8 cellular contexts compared by ENCODE assay signal in genomic region chr10:73781879-73782748, GRCh38. TPM values are rescaled to one million over a fixed set of nuclear protein-coding genes. Genes with fewer than 3 reads are reported as not detected.
DNase-seq lines count a peak whose midpoint lies in the region; TF ChIP-seq lines count a peak whose summit lies in the region.

Gene CHCHD1, plus strand, starts transcription at chr10:73782048. Its CDS starts 28 bp downstream, at chr10:73782076.

- H3K9me3 ChIP-seq in HEK293 (ENCODE audit: control insufficient read depth, insufficient read depth, low read depth, low read length) (no peaks in the 10 kb centered on the region), adipocyte (ENCODE audit: control insufficient read depth, low read length) (no peaks in the 10 kb centered on the region), transverse colon (no peaks in the 10 kb centered on the region)

- POLR2A ChIA-PET in HEK293 (lab: Yijun Ruan, JAX) = interaction anchor here (0.6 to 5.1 kb wide), 13 partner anchors 7 to 530 kb away, joined by 3 to 60 read pairs (median 4); partner anchors contain the start of genes MRPS16, PPP3CB and SEC24C

- peaks cover 27 to 33% of the 10 kb centered on the region in 2 experiments for H3K36me3 ChIP-seq in HEK293 (ENCODE audit: control insufficient read depth in 2 of 2, insufficient read depth in 1 of 2, low read length in 2 of 2)
- peaks cover 9% of the 10 kb centered on the region for H3K36me3 ChIP-seq in adipocyte (ENCODE audit: control insufficient read depth, insufficient read depth, low read length, severe bottlenecking)
- H3K36me3 ChIP-seq in transverse colon = peaks cover 0 to 6% (median 0%) of the 10 kb centered on the region in 4 donors

- H3K4me1 ChIP-seq in HEK293 (ENCODE audit: control insufficient read depth, insufficient read depth, low read length) (peaks cover 12% of the 10 kb centered on the region; the same call in 1 of the 2 replicates), adipocyte (ENCODE audit: control insufficient read depth, insufficient read depth, low read length) (peaks cover 39% of the 10 kb centered on the region), transverse colon (peaks cover 18 to 50% (median 40%) of the 10 kb centered on the region in 4 donors)

- H3K27me3 ChIP-seq in adipocyte (replicated peaks; ENCODE audit: control insufficient read depth, insufficient read depth, low read length) = no peaks in the 10 kb centered on the region
- no peaks in the 10 kb centered on the region for H3K27me3 ChIP-seq in transverse colon

- peak within 1 kb of the TSS; percentile 94 for H3K4me3 ChIP-seq in HEK293 (ENCODE audit: low read depth, low read length)
- H3K4me3 ChIP-seq in adipocyte (ENCODE audit: low read length) = peak within 1 kb of the TSS; percentile 97
- H3K4me3 ChIP-seq in transverse colon = peak within 1 kb of the TSS; percentile 70 to 92 (median 84)

- DNase-seq in G401 (ENCODE audit: low spot score) = peak; percentile 87
- peak; percentile 65 for DNase-seq in NCI-H1092 (lab: John Stamatoyannopoulos, UW)
- DNase-seq in T follicular helper cell (ENCODE audit: low read depth) = peak; percentile 89
- peak; percentile 96 for DNase-seq in adipocyte (ENCODE audit: low read depth)
- DNase-seq in cardiac septum (ENCODE audit: low spot score) = peak; percentile 97
- DNase-seq in pons (ENCODE audit: low spot score) = peak; percentile 76
- peak; percentile 94 for DNase-seq in transverse colon

- peak; percentile 31; the same call in 1 of the 2 replicates for TF ChIP-seq CTCF in HEK293 (tag by site-specific recombination; IDR thresholded peaks at IDR 0.05)
- no peak for TF ChIP-seq CTCF in transverse colon (IDR thresholded peaks at IDR 0.05)

- CTCF ChIA-PET in HEK293 (lab: Yijun Ruan, JAX) = interaction anchor here (0.7 to 1.4 kb wide), 3 partner anchors 96 to 98 kb away, joined by 3 to 4 read pairs (median 3); no protein-coding TSS in a partner anchor

- no peak for TF ChIP-seq EP300 in transverse colon (IDR thresholded peaks at IDR 0.05; ENCODE audit: low read depth)

- intact Hi-C loops in cardiac septum (cut with DNase I) (loop anchor here (5.0 kb wide), 1 partner anchor 35 kb away; no protein-coding TSS in a partner anchor), transverse colon (cut with DNase I; ENCODE audit: low total_unique reads) (loop anchor here (5.0 kb wide), 1 partner anchor 505 kb away; no protein-coding TSS in a partner anchor)

- H3K9ac ChIP-seq in adipocyte (ENCODE audit: low read length) = peak within 1 kb of the TSS; percentile 96

- TF ChIP-seq POLR2A in transverse colon (IDR thresholded peaks at IDR 0.05) = peak; percentile 69

- peak within 1 kb of the TSS; percentile 89 for H3K27ac ChIP-seq in HEK293 (ENCODE audit: extremely low read depth, low read depth, low read length)
- peak within 1 kb of the TSS; percentile 91 to 98 (median 96) for H3K27ac ChIP-seq in transverse colon

- 0% methylated on average over 7 to 56 of the region's 57 CpGs for whole genome bisulfite sequencing in transverse colon (ENCODE audit: low coverage in 1 of 2), 2 donors

- in situ Hi-C loops in G401 (cut with HindIII; ENCODE audit: low sequenced_read_pairs) = no loop called here
- in situ Hi-C loops in transverse colon (cut with MboI; ENCODE audit: low pct_ligation_motif_present in 1 of 4, low pct_unique_long_range_greater_than_20kb in 1 of 4, low sequenced_read_pairs in 3 of 4) = no loop called here

TF ChIP-seq in HEK293, 187 proteins besides CTCF, POLR2A, EP300 and RAD21 (continues in another document):
- TF ChIP-seq KLF17 (tag by site-specific recombination; IDR thresholded peaks at IDR 0.05) (peak; percentile 12; the same call in 1 of the 2 replicates), BCL11B (tag by site-specific recombination; IDR thresholded peaks at IDR 0.05; ENCODE audit: low read depth) (peak; percentile 66; the same call in 1 of the 2 replicates), ZNF610 (tag by site-specific recombination; IDR thresholded peaks at IDR 0.05; ENCODE audit: borderline replicate concordance) (peak; percentile 17; the same call in 1 of the 2 replicates), ZNF2 (tag by site-specific recombination; IDR thresholded peaks at IDR 0.05) (peak; percentile 27; the same call in 1 of the 2 replicates), ZEB2 (tag by site-specific recombination; IDR thresholded peaks at IDR 0.05) (peak; percentile 81), ZBTB11 (tag by site-specific recombination; conservative IDR thresholded peaks at IDR 0.05; ENCODE audit: low read depth) (peak; percentile 45; the same call in 1 of the 2 replicates), BCL11A (tag by site-specific recombination; IDR thresholded peaks at IDR 0.05; ENCODE audit: low read depth) (peak; percentile 50; the same call in 1 of the 2 replicates), GLIS2 (tag by site-specific recombination; IDR thresholded peaks at IDR 0.05) (peak; percentile 61), ZNF580 (tag by site-specific recombination; IDR thresholded peaks at IDR 0.05) (peak; percentile 62; the same call in 1 of the 2 replicates), ZXDB (tag by site-specific recombination; IDR thresholded peaks at IDR 0.05) (peak; percentile 88), ZBTB7A (tag by site-specific recombination; IDR thresholded peaks at IDR 0.05; ENCODE audit: low read depth) (0 out of 2 replicates have a peak, but pooled peaks have one; percentile 43), ZNF341 (tag by site-specific recombination; IDR thresholded peaks at IDR 0.05; ENCODE audit: low read depth) (0 out of 2 replicates have a peak, but pooled peaks have one; percentile 26), PRDM10 (tag by site-specific recombination; IDR thresholded peaks at IDR 0.05) (peak; percentile 95), ZSCAN16 (tag by site-specific recombination; IDR thresholded peaks at IDR 0.05) (no peak), ZNF521 (tag by site-specific recombination; IDR thresholded peaks at IDR 0.05) (no peak)

RNA-seq across cellular contexts. Expression of gene CHCHD1, which starts in this region (rescaled TPM):
- 65.5 and 76.8 TPM in 2 replicates for total RNA-seq in G401 (2014; rRNA removed; shearing (Covaris generic))
- total RNA-seq in cardiac septum (19.5 TPM), transverse colon (10 to 100 TPM in 3 of 4 donors, 1 to 10 TPM in 1; 2.6 to 37.4 (median 17.0) TPM)

Comparison
In these comparisons a context has a peak if more than half of its experiments do, and no peak if none do; other contexts are left out.
1. Peak in every context shown above with its lines: DNase-seq, H3K4me3 ChIP-seq and H3K27ac ChIP-seq.